In genomic region chr18:59847491-59847846, GRCh38 we compare ENCODE assay signal across 8 cellular contexts. TPM values are rescaled to one million over a fixed set of nuclear protein-coding genes. Genes with fewer than 3 reads are reported as not detected.
DNase-seq lines count a peak whose midpoint lies in the region; ATAC-seq and TF ChIP-seq lines count a peak whose summit lies in the region.
"Not testable (repeated sequence)": the region's sequence is repeated elsewhere in the genome, so short reads cannot be mapped to it uniquely, and the experiment has no call there.

No MANE protein-coding gene starts in this region.

- not testable (repeated sequence) for H3K36me3 Mint-ChIP-seq in GM23338 (ENCODE audit: low read depth); T-helper 2 cell treated with Interferon-gamma antibody and Interleukin-4, amounts not matched to agents 5 μg/mL and 100 μg/mL, for 36 hours (ENCODE audit: low read depth); activated naive CD8-positive, alpha-beta T cell treated with anti-CD3 and anti-CD28 coated beads, Interleukin-2, amount 50 U/mL, for 24 hours (ENCODE audit: low read depth); stimulated activated effector memory CD8-positive, alpha-beta T cell treated with anti-CD3 and anti-CD28 coated beads, Interleukin-12 subunit alpha, Interleukin-12 subunit beta, amount 100 ng/mL, for 72 hours

- not testable (repeated sequence) for H3K27ac ChIP-seq in GM23338 (ENCODE audit: low read depth)

- not testable (repeated sequence) for H3K27me3 ChIP-seq in GM23338 (ENCODE audit: insufficient read depth)

- H3F3A ChIP-seq in GM23338 (replicated peaks; ENCODE audit: low read depth), result not testable (repeated sequence)

- H3K4me1 Mint-ChIP-seq in GM23338, result not testable (repeated sequence)
- peaks cover 12% of the 10 kb centered on the region for H3K4me1 Mint-ChIP-seq in T-helper 2 cell treated with Interferon-gamma antibody and Interleukin-4, amounts not matched to agents 5 μg/mL and 100 μg/mL, for 36 hours (ENCODE audit: low read depth)
- H3K4me1 Mint-ChIP-seq in activated naive CD8-positive, alpha-beta T cell treated with anti-CD3 and anti-CD28 coated beads, Interleukin-2, amount 50 U/mL, for 24 hours, result peaks cover 16% of the 10 kb centered on the region
- peaks cover 12% of the 10 kb centered on the region for H3K4me1 Mint-ChIP-seq in stimulated activated effector memory CD8-positive, alpha-beta T cell treated with anti-CD3 and anti-CD28 coated beads, Interleukin-12 subunit alpha, Interleukin-12 subunit beta, amount 100 ng/mL, for 72 hours

- not testable (repeated sequence) for H3K27me3 Mint-ChIP-seq in GM23338 (ENCODE audit: insufficient read depth, low read depth, poor library complexity); T-helper 2 cell treated with Interferon-gamma antibody and Interleukin-4, amounts not matched to agents 5 μg/mL and 100 μg/mL, for 36 hours (ENCODE audit: low read depth); activated naive CD8-positive, alpha-beta T cell treated with anti-CD3 and anti-CD28 coated beads, Interleukin-2, amount 50 U/mL, for 24 hours

- H3K4me3 Mint-ChIP-seq in GM23338; activated naive CD8-positive, alpha-beta T cell treated with anti-CD3 and anti-CD28 coated beads, Interleukin-2, amount 50 U/mL, for 24 hours: not testable (repeated sequence)
- H3K4me3 Mint-ChIP-seq in T-helper 2 cell treated with Interferon-gamma antibody and Interleukin-4, amounts not matched to agents 5 μg/mL and 100 μg/mL, for 36 hours, result peak overlapping the region; percentile 20
- peak overlapping the region; percentile 9 for H3K4me3 Mint-ChIP-seq in stimulated activated effector memory CD8-positive, alpha-beta T cell treated with anti-CD3 and anti-CD28 coated beads, Interleukin-12 subunit alpha, Interleukin-12 subunit beta, amount 100 ng/mL, for 72 hours

- H3K36me3 ChIP-seq in GM23338 (ENCODE audit: insufficient read depth), result not testable (repeated sequence)

- H3K27ac Mint-ChIP-seq in GM23338; T-helper 2 cell treated with Interferon-gamma antibody and Interleukin-4, amounts not matched to agents 5 μg/mL and 100 μg/mL, for 36 hours; activated naive CD8-positive, alpha-beta T cell treated with anti-CD3 and anti-CD28 coated beads, Interleukin-2, amount 50 U/mL, for 24 hours; stimulated activated effector memory CD8-positive, alpha-beta T cell treated with anti-CD3 and anti-CD28 coated beads, Interleukin-12 subunit alpha, Interleukin-12 subunit beta, amount 100 ng/mL, for 72 hours: not testable (repeated sequence)

- DNase-seq in GM23338 (ENCODE audit: low spot score); T-helper 2 cell treated with Interferon-gamma antibody and Interleukin-4, amounts not matched to agents 5 μg/mL and 100 μg/mL, for 36 hours (ENCODE audit: low spot score); activated naive CD8-positive, alpha-beta T cell treated with anti-CD3 and anti-CD28 coated beads, Interleukin-2, amount 50 U/mL, for 24 hours; stimulated activated effector memory CD8-positive, alpha-beta T cell treated with anti-CD3 and anti-CD28 coated beads, Interleukin-12 subunit alpha, Interleukin-12 subunit beta, amount 100 ng/mL, for 72 hours (ENCODE audit: low spot score in 2 of 2): not testable (repeated sequence)

- H3K9me2 ChIP-seq in GM23338 (ENCODE audit: insufficient read depth), result not testable (repeated sequence)

- not testable (repeated sequence) for TF ChIP-seq CTCF in GM23338 (conservative IDR thresholded peaks at IDR 0.05; ENCODE audit: low read depth in 2 of 2)

- not testable (repeated sequence) for H3K79me2 ChIP-seq in GM23338 (replicated peaks; ENCODE audit: insufficient read depth)

- ATAC-seq in GM18517 (IDR thresholded peaks at IDR 0.05; ENCODE audit: unreplicated experiment) (peak; percentile 24), GM19452 (IDR thresholded peaks at IDR 0.05; ENCODE audit: unreplicated experiment) (peak; percentile 26), HG02973 (IDR thresholded peaks at IDR 0.05; ENCODE audit: unreplicated experiment) (peak; percentile 22), HG03460 (IDR thresholded peaks at IDR 0.05; ENCODE audit: unreplicated experiment) (peak; percentile 11)
- not testable (repeated sequence) for ATAC-seq in GM23338; stimulated activated effector memory CD8-positive, alpha-beta T cell treated with anti-CD3 and anti-CD28 coated beads, Interleukin-12 subunit alpha, Interleukin-12 subunit beta, amount 100 ng/mL, for 72 hours
- ATAC-seq in activated naive CD8-positive, alpha-beta T cell treated with anti-CD3 and anti-CD28 coated beads, Interleukin-2, amount 50 U/mL, for 24 hours, result peak; percentile 12

- not testable (repeated sequence) for H4K20me1 ChIP-seq in GM23338 (replicated peaks; ENCODE audit: insufficient read depth)

- not testable (repeated sequence) for H3K4me1 ChIP-seq in GM23338 (ENCODE audit: insufficient read depth)

- H2AFZ ChIP-seq in GM23338, result peak overlapping the region; percentile 80; the same call in 1 of the 2 replicates

- not testable (repeated sequence) for H3K4me2 ChIP-seq in GM23338

- not testable (repeated sequence) for H3K9me3 Mint-ChIP-seq in GM23338; T-helper 2 cell treated with Interferon-gamma antibody and Interleukin-4, amounts not matched to agents 5 μg/mL and 100 μg/mL, for 36 hours; activated naive CD8-positive, alpha-beta T cell treated with anti-CD3 and anti-CD28 coated beads, Interleukin-2, amount 50 U/mL, for 24 hours; stimulated activated effector memory CD8-positive, alpha-beta T cell treated with anti-CD3 and anti-CD28 coated beads, Interleukin-12 subunit alpha, Interleukin-12 subunit beta, amount 100 ng/mL, for 72 hours

- H3K4me3 ChIP-seq in GM23338, result not testable (repeated sequence)

RNA-seq across cellular contexts. Expression of gene PMAIP1, which starts 52.3 kb away (rescaled TPM):
- total RNA-seq in GM23338 (2014; rRNA removed; shearing (Covaris generic)), result 151 and 156 TPM in 2 replicates
- polyA plus RNA-seq in GM23338 (2016; fragmentation: Nextera tagmentation; extraction: Ambion mirVana), result 274 and 296 TPM in 2 replicates
